12 cellular contexts compared by ENCODE assay signal in genomic region chr15:42576776-42577175, GRCh38. TPM values are rescaled to one million over a fixed set of nuclear protein-coding genes. Genes with fewer than 3 reads are reported as not detected.
A peak's percentile ranks its signal among the peaks of the same experiment; 100 is the strongest.
DNase-seq lines count a peak whose midpoint lies in the region; ATAC-seq and TF ChIP-seq lines count a peak whose summit lies in the region.
"Had no signal": no experiment of that assay in that cellular context is flagged by ENCODE, and none has a peak within 500 bp of the region (broad histone marks: within the 10 kb centered on the region; RNA-seq: fewer than 3 reads in every experiment).

No MANE protein-coding gene starts in this region.

- H3K4me3 ChIP-seq in hepatocyte (no peak overlapping the region), subcutaneous abdominal adipose tissue (ENCODE audit: low read depth in 1 of 5, low read length in 5 of 5) (peak overlapping the region in 3 of 5 donors; percentile 87 to 93 (median 89)), Peyer's patch (peak overlapping the region in 1 of 4 donors; percentile 83)

- H3K9me3 ChIP-seq in hepatocyte (ENCODE audit: low read depth) (no peaks in the 10 kb centered on the region), subcutaneous abdominal adipose tissue (ENCODE audit: control insufficient read depth in 5 of 5, low read length in 5 of 5) (no peaks in the 10 kb centered on the region), Peyer's patch (no peaks in the 10 kb centered on the region)
- H3K9me3 ChIP-seq: Caco-2 had no signal

- H3K27me3 ChIP-seq in hepatocyte (peaks cover 43% of the 10 kb centered on the region), subcutaneous abdominal adipose tissue (ENCODE audit: control insufficient read depth in 5 of 5, insufficient read depth in 4 of 5, low read length in 5 of 5) (no peaks in the 10 kb centered on the region), Peyer's patch (no peaks in the 10 kb centered on the region)

- H3K36me3 Mint-ChIP-seq in activated T-cell treated with anti-CD3 and anti-CD28 coated beads, Interleukin-2, amount 50 U/mL, for 72 hours (ENCODE audit: insufficient read depth in 2 of 2) = peaks cover 0 to 2% of the 10 kb centered on the region in 2 donors
- H3K36me3 Mint-ChIP-seq in T-helper 2 cell treated with Interferon-gamma antibody and Interleukin-4, amounts not matched to agents 5 μg/mL and 100 μg/mL, for 36 hours (ENCODE audit: low read depth) = peaks cover 15% of the 10 kb centered on the region

- peaks cover 42% of the 10 kb centered on the region for H3K4me1 Mint-ChIP-seq in activated T-cell treated with anti-CD3 and anti-CD28 coated beads, Interleukin-2, amount 50 U/mL, for 72 hours (ENCODE audit: low read depth)
- H3K4me1 Mint-ChIP-seq in T-helper 2 cell treated with Interferon-gamma antibody and Interleukin-4, amounts not matched to agents 5 μg/mL and 100 μg/mL, for 36 hours (ENCODE audit: low read depth) = peaks cover 45% of the 10 kb centered on the region

- H3K4me3 Mint-ChIP-seq in activated T-cell treated with anti-CD3 and anti-CD28 coated beads, Interleukin-2, amount 50 U/mL, for 72 hours = peak overlapping the region; percentile 95
- peak overlapping the region; percentile 94 for H3K4me3 Mint-ChIP-seq in T-helper 2 cell treated with Interferon-gamma antibody and Interleukin-4, amounts not matched to agents 5 μg/mL and 100 μg/mL, for 36 hours

- H4K20me1 ChIP-seq in hepatocyte (ENCODE audit: insufficient read depth, poor library complexity, severe bottlenecking) = no peaks in the 10 kb centered on the region

- H3K9ac ChIP-seq in subcutaneous abdominal adipose tissue (ENCODE audit: low read length in 5 of 5) = peak overlapping the region in 2 of 5 donors; percentile 61 to 81

- H2AFZ ChIP-seq in hepatocyte = no peak overlapping the region

- ATAC-seq in activated T-cell treated with anti-CD3 and anti-CD28 coated beads, Interleukin-2, amount 50 U/mL, for 72 hours (replicated peaks in 1 of 2) = no peak
- ATAC-seq in GM21737 (IDR thresholded peaks at IDR 0.05; ENCODE audit: unreplicated experiment) = no peak

- peaks cover 9% of the 10 kb centered on the region for H3K79me2 ChIP-seq in hepatocyte

- H3K9me2 ChIP-seq in hepatocyte (replicated peaks; ENCODE audit: insufficient read depth) = no peaks in the 10 kb centered on the region

- peak overlapping the region; percentile 36 for H3K27ac Mint-ChIP-seq in activated T-cell treated with anti-CD3 and anti-CD28 coated beads, Interleukin-2, amount 50 U/mL, for 72 hours
- no peak overlapping the region for H3K27ac Mint-ChIP-seq in T-helper 2 cell treated with Interferon-gamma antibody and Interleukin-4, amounts not matched to agents 5 μg/mL and 100 μg/mL, for 36 hours

- TF ChIP-seq CTCF in hepatocyte (IDR thresholded peaks at IDR 0.05; ENCODE audit: poor library complexity) (no peak), Peyer's patch (IDR thresholded peaks at IDR 0.05) (no peak)

- H3K36me3 ChIP-seq in hepatocyte (replicated peaks; ENCODE audit: insufficient read depth, low read depth) = no peaks in the 10 kb centered on the region
- H3K36me3 ChIP-seq in subcutaneous abdominal adipose tissue (ENCODE audit: control insufficient read depth in 5 of 5, insufficient read depth in 5 of 5, low read length in 5 of 5) = no peaks in the 10 kb centered on the region
- no peaks in the 10 kb centered on the region for H3K36me3 ChIP-seq in Peyer's patch
- H3K36me3 ChIP-seq: cardiac muscle cell had no signal

- DNase-seq in activated T-cell treated with anti-CD3 and anti-CD28 coated beads, Interleukin-2, amount 50 U/mL, for 72 hours = no peak
- DNase-seq in activated T-cell treated with anti-CD3 and anti-CD28 coated beads, Interleukin-2, amount 50 U/mL, for 1 hour = no peak
- DNase-seq in T-helper 2 cell treated with Interferon-gamma antibody and Interleukin-4, amounts not matched to agents 5 μg/mL and 100 μg/mL, for 36 hours (ENCODE audit: low spot score) = no peak
- DNase-seq in hepatocyte (ENCODE audit: low spot score) = no peak
- no peak for DNase-seq in Peyer's patch
- DNase-seq in putamen (ENCODE audit: low spot score) = no peak
- DNase-seq: Caco-2, kidney, NCI-H1048 had no signal

- peaks cover 28% of the 10 kb centered on the region for H3K27me3 Mint-ChIP-seq in activated T-cell treated with anti-CD3 and anti-CD28 coated beads, Interleukin-2, amount 50 U/mL, for 72 hours (ENCODE audit: low read depth)
- peaks cover 28% of the 10 kb centered on the region for H3K27me3 Mint-ChIP-seq in T-helper 2 cell treated with Interferon-gamma antibody and Interleukin-4, amounts not matched to agents 5 μg/mL and 100 μg/mL, for 36 hours (ENCODE audit: low read depth)

- peaks cover 8% of the 10 kb centered on the region for H3K4me1 ChIP-seq in hepatocyte (ENCODE audit: insufficient read depth)
- H3K4me1 ChIP-seq in subcutaneous abdominal adipose tissue (ENCODE audit: control insufficient read depth in 5 of 5, insufficient read depth in 5 of 5, low read length in 5 of 5) = peaks cover 4 to 46% (median 38%) of the 10 kb centered on the region in 5 donors
- H3K4me1 ChIP-seq in Peyer's patch = peaks cover 0 to 32% (median 3%) of the 10 kb centered on the region in 4 donors

- peak overlapping the region; percentile 82 for H3K4me2 ChIP-seq in hepatocyte

- no peaks in the 10 kb centered on the region for H3K9me3 Mint-ChIP-seq in activated T-cell treated with anti-CD3 and anti-CD28 coated beads, Interleukin-2, amount 50 U/mL, for 72 hours
- H3K9me3 Mint-ChIP-seq in T-helper 2 cell treated with Interferon-gamma antibody and Interleukin-4, amounts not matched to agents 5 μg/mL and 100 μg/mL, for 36 hours = no peaks in the 10 kb centered on the region

- no peak for TF ChIP-seq POLR2A in Peyer's patch (IDR thresholded peaks at IDR 0.05)

- H3K27ac ChIP-seq in hepatocyte (no peak overlapping the region), subcutaneous abdominal adipose tissue (ENCODE audit: low read depth, low read length) (no peak overlapping the region), Peyer's patch (no peak overlapping the region)
- H3K27ac ChIP-seq: cardiac muscle cell had no signal

- WGBS in hepatocyte (ENCODE audit: low lambda C conversion rate, missing lambda C conversion rate) = 85% methylated on average over 1 of the region's 1 CpG

RNA-seq across cellular contexts. Expression of gene STARD9, which starts 1.4 kb away (rescaled TPM):
- total RNA-seq in activated T-cell treated with anti-CD3 and anti-CD28 coated beads, Interleukin-2, amount 50 U/mL, for 72 hours = 1 to 10 TPM; 5.1 to 6.3 TPM
- total RNA-seq in hepatocyte = 1.8 and 3.0 TPM in 2 replicates
- polyA plus RNA-seq in hepatocyte = 0.50 and 2.3 TPM in 2 replicates
- 100 to 1,000 TPM in 1 of 4 donors, 10 to 100 TPM in 2, 1 to 10 TPM in 1; 4.2 to 153 (median 20.4) TPM for total RNA-seq in Peyer's patch

RNA-seq across cellular contexts. Expression of gene HAUS2, which starts 28.1 kb away (rescaled TPM):
- total RNA-seq in activated T-cell treated with anti-CD3 and anti-CD28 coated beads, Interleukin-2, amount 50 U/mL, for 72 hours = 10 to 100 TPM; 32.1 to 43.6 TPM
- total RNA-seq in hepatocyte (20.2 and 36.8 TPM in 2 replicates), Peyer's patch (10 to 100 TPM; 12.9 to 21.9 (median 15.1) TPM)
- 9.6 and 15.1 TPM in 2 replicates for polyA plus RNA-seq in hepatocyte

RNA-seq across cellular contexts. Expression of gene LRRC57, which starts 28.2 kb away (rescaled TPM):
- 10 to 100 TPM; 26.2 to 29.3 TPM for total RNA-seq in activated T-cell treated with anti-CD3 and anti-CD28 coated beads, Interleukin-2, amount 50 U/mL, for 72 hours
- total RNA-seq in hepatocyte = 19.4 and 19.6 TPM in 2 replicates
- 13.7 and 14.1 TPM in 2 replicates for polyA plus RNA-seq in hepatocyte
- 10 to 100 TPM; 22.4 to 38.1 (median 33.1) TPM for total RNA-seq in Peyer's patch
